Comparison of ENCODE assay signal across 9 cellular contexts in the genomic region with DNA sequence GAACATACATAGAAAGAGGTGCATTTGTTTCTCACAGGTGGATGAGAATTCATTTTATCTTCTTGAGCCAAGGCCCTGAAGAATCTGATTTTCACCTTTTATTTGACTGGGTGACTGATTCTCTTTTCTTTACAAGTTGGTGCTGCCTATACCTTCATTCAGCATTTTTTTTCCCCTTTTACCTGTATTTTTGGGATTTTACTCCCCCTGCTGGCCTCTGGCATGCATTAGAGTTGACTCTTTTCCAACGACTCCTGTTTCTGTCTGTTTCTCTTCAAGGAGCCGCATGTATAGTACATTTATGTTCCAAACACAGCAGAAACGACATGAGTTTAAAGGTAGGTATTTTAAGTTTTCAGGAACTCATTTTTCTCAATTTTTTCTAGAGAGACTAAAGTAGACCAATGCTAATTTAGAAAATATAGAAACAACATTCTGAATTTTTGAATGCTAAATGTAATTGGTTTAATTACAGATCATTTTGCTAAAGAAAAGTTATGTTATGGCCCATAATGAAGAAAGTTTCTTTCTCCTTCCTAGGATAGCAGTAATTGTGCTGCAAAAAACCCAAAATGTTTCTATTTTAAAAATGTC.
A peak's percentile ranks its signal among the peaks of the same experiment; 100 is the strongest.
DNase-seq lines count a peak whose midpoint lies in the region; ATAC-seq, FAIRE-seq and TF ChIP-seq lines count a peak whose summit lies in the region.
"Had no signal": no experiment of that assay in that cellular context is flagged by ENCODE, and none has a peak within 500 bp of the region (broad histone marks: within the 10 kb centered on the region; RNA-seq: fewer than 3 reads in every experiment).

No MANE protein-coding gene starts in this region.

- POLR2A ChIA-PET in Panc1 (lab: Charles Lee): no interaction called here

- H3K9me3 ChIP-seq in Karpas-422 (ENCODE audit: low read length) (no peaks in the 10 kb centered on the region), Panc1 (ENCODE audit: control insufficient read depth, insufficient read depth, low read depth, low read length) (peaks cover 15% of the 10 kb centered on the region), liver (ENCODE audit: control insufficient read depth in 4 of 4, low read length in 3 of 4) (no peaks in the 10 kb centered on the region), uterus (peaks cover 0 to 2% of the 10 kb centered on the region in 2 donors)

- no peak for TF ChIP-seq POLR2A in uterus (IDR thresholded peaks at IDR 0.05)

- DNase-seq in COR-L47 (lab: John Stamatoyannopoulos, UW) (peak; percentile 53), Karpas-422 (peak; percentile 79), Panc1 (ENCODE audit: low read depth, low spot score) (peak; percentile 43), uterus (peak in 1 of 2 donors; percentile 37)

- ATAC-seq in GM18907 (IDR thresholded peaks at IDR 0.05; ENCODE audit: unreplicated experiment) (peak; percentile 65), Panc1 (no peak; the same call in 1 of the 2 replicates), HG02763 (IDR thresholded peaks at IDR 0.05; ENCODE audit: unreplicated experiment) (no peak)

- peak; percentile 62 for FAIRE-seq in colon (lab: Jason Lieb, UNC)

- no peaks in the 10 kb centered on the region for H3K79me2 ChIP-seq in Karpas-422 (ENCODE audit: low read length)

- no peak overlapping the region for H3K4me2 ChIP-seq in Karpas-422 (ENCODE audit: low read depth, low read length, poor library complexity, severe bottlenecking)

- H4K20me1 ChIP-seq in Karpas-422 (ENCODE audit: insufficient read depth, low read depth, low read length): no peaks in the 10 kb centered on the region

- TF ChIP-seq CTCF in Panc1 (IDR thresholded peaks at IDR 0.05): peak; percentile 86; the same call in 1 of the 2 replicates
- peak; percentile 78 for TF ChIP-seq CTCF in liver (IDR thresholded peaks at IDR 0.05; ENCODE audit: low read depth, low read length, missing input control)
- peak; percentile 66 to 86 (median 70) for TF ChIP-seq CTCF in uterus (IDR thresholded peaks at IDR 0.05)

- CTCF ChIA-PET in Panc1 (lab: Charles Lee): interaction anchor here (0.6 to 1.5 kb wide), 6 partner anchors 576 to 1785 kb away, joined by 3 to 12 read pairs (median 6); no protein-coding TSS in a partner anchor

- H2AFZ ChIP-seq in Karpas-422 (ENCODE audit: low read length): no peak overlapping the region

- no peak overlapping the region for H3K27ac ChIP-seq in Karpas-422 (ENCODE audit: low read length)
- no peak overlapping the region for H3K27ac ChIP-seq in Panc1 (ENCODE audit: low read length)
- no peak overlapping the region for H3K27ac ChIP-seq in liver (ENCODE audit: low read depth in 1 of 2, low read length in 2 of 2)
- H3K27ac ChIP-seq in uterus: no peak overlapping the region
- H3K27ac ChIP-seq: skin epidermis had no signal

- no peak overlapping the region for H3K4me3 ChIP-seq in Karpas-422 (ENCODE audit: low read length)
- H3K4me3 ChIP-seq in Panc1 (ENCODE audit: low read depth in 2 of 2, low read length in 2 of 2): no peak overlapping the region
- no peak overlapping the region for H3K4me3 ChIP-seq in liver (ENCODE audit: low read depth in 1 of 3, low read length in 3 of 3)
- no peak overlapping the region for H3K4me3 ChIP-seq in uterus
- H3K4me3 ChIP-seq: skin epidermis had no signal

- H3K4me1 ChIP-seq in Karpas-422 (ENCODE audit: low read length) (peaks cover 9% of the 10 kb centered on the region), Panc1 (ENCODE audit: control insufficient read depth, insufficient read depth, low read length) (no peaks in the 10 kb centered on the region), liver (ENCODE audit: control insufficient read depth in 4 of 4, insufficient read depth in 4 of 4, low read length in 3 of 4) (peaks cover 0 to 11% (median 7%) of the 10 kb centered on the region in 4 donors), uterus (no peaks in the 10 kb centered on the region)

- H3K9me2 ChIP-seq in Karpas-422 (replicated peaks; ENCODE audit: insufficient read depth, low read length): no peaks in the 10 kb centered on the region

- WGBS in liver: 8% methylated on average over 3 of the region's 3 CpGs

- H3K36me3 ChIP-seq in Karpas-422 (ENCODE audit: insufficient read depth, low read length) (no peaks in the 10 kb centered on the region), Panc1 (ENCODE audit: control insufficient read depth, insufficient read depth, low read length) (no peaks in the 10 kb centered on the region), liver (ENCODE audit: control insufficient read depth in 4 of 4, insufficient read depth in 3 of 4, low read depth in 1 of 4, low read length in 3 of 4) (no peaks in the 10 kb centered on the region), uterus (no peaks in the 10 kb centered on the region)

- TF ChIP-seq RAD21 in liver (IDR thresholded peaks at IDR 0.05): peak; percentile 83

- H3K27me3 ChIP-seq in Karpas-422 (ENCODE audit: low read length): no peaks in the 10 kb centered on the region
- no peaks in the 10 kb centered on the region for H3K27me3 ChIP-seq in Panc1 (ENCODE audit: control insufficient read depth, insufficient read depth, low read length)
- peaks cover 0 to 2% (median 0%) of the 10 kb centered on the region in 4 donors for H3K27me3 ChIP-seq in liver (ENCODE audit: control insufficient read depth in 4 of 4, insufficient read depth in 4 of 4, low read length in 3 of 4)
- H3K27me3 ChIP-seq in uterus: no peaks in the 10 kb centered on the region

- intact Hi-C loops in Panc1 (cut with micrococcal nuclease; ENCODE audit: unreplicated experiment): loop anchor here (1.0 to 10.0 kb wide), 4 partner anchors 371 to 663 kb away; no protein-coding TSS in a partner anchor
- intact Hi-C loops in uterus (cut with DNase I; ENCODE audit: low total_unique reads): no loop called here

- no peak overlapping the region for H3K9ac ChIP-seq in Karpas-422 (ENCODE audit: low read length)
- H3K9ac ChIP-seq in liver (ENCODE audit: low read depth in 1 of 2, low read length in 2 of 2): no peak overlapping the region

- in situ Hi-C loops in Panc1 (cut with HindIII; ENCODE audit: low pct_unique_long_range_greater_than_20kb, low sequenced_read_pairs): no loop called here

- BruUV-seq in Panc1 (replicated peaks; lab: Mats Ljungman, UMichigan): no TSS peak

TF ChIP-seq in liver, 16 proteins besides CTCF, POLR2A, EP300 and RAD21 (continues in another document):
- TF ChIP-seq JUND (IDR thresholded peaks at IDR 0.05) (no peak), HNF4A (conservative IDR thresholded peaks at IDR 0.05) (no peak), FOXA1 (IDR thresholded peaks at IDR 0.05) (no peak), RXRA (IDR thresholded peaks at IDR 0.05) (no peak), NR2F2 (IDR thresholded peaks at IDR 0.05) (no peak), FOXA2 (IDR thresholded peaks at IDR 0.05) (no peak), YY1 (IDR thresholded peaks at IDR 0.05) (no peak), HNF4G (IDR thresholded peaks at IDR 0.05) (no peak), GABPA (IDR thresholded peaks at IDR 0.05 in 1 of 2, conservative IDR thresholded peaks at IDR 0.05 in 1 of 2) (no peak), TAF1 (conservative IDR thresholded peaks at IDR 0.05) (no peak), SP1 (IDR thresholded peaks at IDR 0.05) (no peak)
- TF ChIP-seq, protein P1, sequence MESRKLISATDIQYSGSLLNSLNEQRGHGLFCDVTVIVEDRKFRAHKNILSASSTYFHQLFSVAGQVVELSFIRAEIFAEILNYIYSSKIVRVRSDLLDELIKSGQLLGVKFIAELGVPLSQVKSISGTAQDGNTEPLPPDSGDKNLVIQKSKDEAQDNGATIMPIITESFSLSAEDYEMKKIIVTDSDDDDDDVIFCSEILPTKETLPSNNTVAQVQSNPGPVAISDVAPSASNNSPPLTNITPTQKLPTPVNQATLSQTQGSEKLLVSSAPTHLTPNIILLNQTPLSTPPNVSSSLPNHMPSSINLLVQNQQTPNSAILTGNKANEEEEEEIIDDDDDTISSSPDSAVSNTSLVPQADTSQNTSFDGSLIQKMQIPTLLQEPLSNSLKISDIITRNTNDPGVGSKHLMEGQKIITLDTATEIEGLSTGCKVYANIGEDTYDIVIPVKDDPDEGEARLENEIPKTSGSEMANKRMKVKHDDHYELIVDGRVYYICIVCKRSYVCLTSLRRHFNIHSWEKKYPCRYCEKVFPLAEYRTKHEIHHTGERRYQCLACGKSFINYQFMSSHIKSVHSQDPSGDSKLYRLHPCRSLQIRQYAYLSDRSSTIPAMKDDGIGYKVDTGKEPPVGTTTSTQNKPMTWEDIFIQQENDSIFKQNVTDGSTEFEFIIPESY (IDR thresholded peaks at IDR 0.05): no peak
- TF ChIP-seq, protein P2, sequence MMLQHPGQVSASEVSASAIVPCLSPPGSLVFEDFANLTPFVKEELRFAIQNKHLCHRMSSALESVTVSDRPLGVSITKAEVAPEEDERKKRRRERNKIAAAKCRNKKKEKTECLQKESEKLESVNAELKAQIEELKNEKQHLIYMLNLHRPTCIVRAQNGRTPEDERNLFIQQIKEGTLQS (IDR thresholded peaks at IDR 0.05): no peak
- TF ChIP-seq, protein P3, sequence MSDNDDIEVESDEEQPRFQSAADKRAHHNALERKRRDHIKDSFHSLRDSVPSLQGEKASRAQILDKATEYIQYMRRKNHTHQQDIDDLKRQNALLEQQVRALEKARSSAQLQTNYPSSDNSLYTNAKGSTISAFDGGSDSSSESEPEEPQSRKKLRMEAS (IDR thresholded peaks at IDR 0.05): no peak
- TF ChIP-seq, protein P4, sequence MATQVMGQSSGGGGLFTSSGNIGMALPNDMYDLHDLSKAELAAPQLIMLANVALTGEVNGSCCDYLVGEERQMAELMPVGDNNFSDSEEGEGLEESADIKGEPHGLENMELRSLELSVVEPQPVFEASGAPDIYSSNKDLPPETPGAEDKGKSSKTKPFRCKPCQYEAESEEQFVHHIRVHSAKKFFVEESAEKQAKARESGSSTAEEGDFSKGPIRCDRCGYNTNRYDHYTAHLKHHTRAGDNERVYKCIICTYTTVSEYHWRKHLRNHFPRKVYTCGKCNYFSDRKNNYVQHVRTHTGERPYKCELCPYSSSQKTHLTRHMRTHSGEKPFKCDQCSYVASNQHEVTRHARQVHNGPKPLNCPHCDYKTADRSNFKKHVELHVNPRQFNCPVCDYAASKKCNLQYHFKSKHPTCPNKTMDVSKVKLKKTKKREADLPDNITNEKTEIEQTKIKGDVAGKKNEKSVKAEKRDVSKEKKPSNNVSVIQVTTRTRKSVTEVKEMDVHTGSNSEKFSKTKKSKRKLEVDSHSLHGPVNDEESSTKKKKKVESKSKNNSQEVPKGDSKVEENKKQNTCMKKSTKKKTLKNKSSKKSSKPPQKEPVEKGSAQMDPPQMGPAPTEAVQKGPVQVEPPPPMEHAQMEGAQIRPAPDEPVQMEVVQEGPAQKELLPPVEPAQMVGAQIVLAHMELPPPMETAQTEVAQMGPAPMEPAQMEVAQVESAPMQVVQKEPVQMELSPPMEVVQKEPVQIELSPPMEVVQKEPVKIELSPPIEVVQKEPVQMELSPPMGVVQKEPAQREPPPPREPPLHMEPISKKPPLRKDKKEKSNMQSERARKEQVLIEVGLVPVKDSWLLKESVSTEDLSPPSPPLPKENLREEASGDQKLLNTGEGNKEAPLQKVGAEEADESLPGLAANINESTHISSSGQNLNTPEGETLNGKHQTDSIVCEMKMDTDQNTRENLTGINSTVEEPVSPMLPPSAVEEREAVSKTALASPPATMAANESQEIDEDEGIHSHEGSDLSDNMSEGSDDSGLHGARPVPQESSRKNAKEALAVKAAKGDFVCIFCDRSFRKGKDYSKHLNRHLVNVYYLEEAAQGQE (IDR thresholded peaks at IDR 0.05): no peak
